In genomic region chr15:64146885-64147681, GRCh38 we compare ENCODE assay signal across 1 cellular context.
TF ChIP-seq lines count a peak whose summit lies in the region.

No MANE protein-coding gene starts in this region.

TF ChIP-seq in HepG2, 621 proteins besides CTCF, POLR2A, EP300 and RAD21 (continued from another document):
- TF ChIP-seq SNAPC4 (CRISPR knock-in tag; IDR thresholded peaks at IDR 0.05) (no peak), PHF21A (CRISPR knock-in tag; IDR thresholded peaks at IDR 0.05) (peak; percentile 73), ETV6 (CRISPR knock-in tag; conservative IDR thresholded peaks at IDR 0.05) (no peak), ZNF687 (CRISPR knock-in tag; IDR thresholded peaks at IDR 0.05) (peak; percentile 90), ZBTB37 (CRISPR knock-in tag; IDR thresholded peaks at IDR 0.05) (peak; percentile 72; the same call in 1 of the 2 replicates), EHMT2 (IDR thresholded peaks at IDR 0.05; ENCODE audit: borderline replicate concordance, low read depth, low read length) (no peak), ZNF746 (CRISPR knock-in tag; IDR thresholded peaks at IDR 0.05) (0 out of 2 replicates have a peak, but pooled peaks have one; percentile 31), LBX2 (CRISPR knock-in tag; IDR thresholded peaks at IDR 0.05; ENCODE audit: borderline replicate concordance) (no peak), CEBPG (CRISPR knock-in tag; IDR thresholded peaks at IDR 0.05) (no peak), HMGXB4 (CRISPR knock-in tag; IDR thresholded peaks at IDR 0.05; ENCODE audit: borderline replicate concordance in 1 of 2, low read depth in 1 of 2) (peak in 1 of 2 experiments; percentile 49; a peak in 1 of 4 replicates), KDM2A (CRISPR knock-in tag; IDR thresholded peaks at IDR 0.05; ENCODE audit: borderline replicate concordance, low read depth) (peak; percentile 90), MAF1 (CRISPR knock-in tag; IDR thresholded peaks at IDR 0.05; ENCODE audit: borderline replicate concordance) (no peak), ZNF317 (CRISPR knock-in tag; IDR thresholded peaks at IDR 0.05) (no peak), DMTF1 (CRISPR knock-in tag; IDR thresholded peaks at IDR 0.05) (no peak), PAWR (CRISPR knock-in tag; IDR thresholded peaks at IDR 0.05; ENCODE audit: borderline replicate concordance) (no peak), KDM3A (CRISPR knock-in tag; IDR thresholded peaks at IDR 0.05; ENCODE audit: low read depth) (no peak), MYC (CRISPR knock-in tag; IDR thresholded peaks at IDR 0.05; ENCODE audit: borderline replicate concordance) (peak; percentile 77; the same call in 1 of the 2 replicates)
